ENCODE assay signal across 8 cellular contexts in genomic region chr3:183099838-183100204, GRCh38. TPM values are rescaled to one million over a fixed set of nuclear protein-coding genes. Genes with fewer than 3 reads are reported as not detected.
DNase-seq lines count a peak whose midpoint lies in the region; ATAC-seq and TF ChIP-seq lines count a peak whose summit lies in the region.

No MANE protein-coding gene starts in this region.

- peaks cover 4% of the 10 kb centered on the region; the same call in 1 of the 3 replicates for H3K9me3 Mint-ChIP-seq in GM23338

- no peaks in the 10 kb centered on the region for H3K9me2 ChIP-seq in GM23338 (ENCODE audit: insufficient read depth)

- H3K79me2 ChIP-seq in GM23338 (replicated peaks; ENCODE audit: insufficient read depth): peaks cover 10% of the 10 kb centered on the region; the same call in 1 of the 2 replicates

- H3K36me3 Mint-ChIP-seq in GM23338 (ENCODE audit: low read depth): peaks cover 9% of the 10 kb centered on the region

- H3K4me3 ChIP-seq in AG04449 (ENCODE audit: low read depth, low read length): peak overlapping the region; percentile 95
- peak overlapping the region; percentile 96 for H3K4me3 ChIP-seq in GM23338
- H3K4me3 ChIP-seq in adrenal gland: peak overlapping the region in 1 of 4 donors; percentile 25
- peak overlapping the region; percentile 83 for H3K4me3 ChIP-seq in mucosa of descending colon

- H2AFZ ChIP-seq in GM23338: no peak overlapping the region

- H3K9me3 ChIP-seq in adrenal gland (replicated peaks in 1 of 3) (no peaks in the 10 kb centered on the region), mucosa of descending colon (no peaks in the 10 kb centered on the region)

- CTCF ChIA-PET in AG04449 (lab: Yijun Ruan, JAX): interaction anchor here (3.5 kb wide), 1 partner anchor 22 kb away, joined by 13 read pairs; no protein-coding TSS in a partner anchor

- peak overlapping the region; percentile 37 for H3K4me2 ChIP-seq in GM23338

- ATAC-seq in GM23338 (no peak), mucosa of descending colon (no peak), HG03457 (IDR thresholded peaks at IDR 0.05; ENCODE audit: unreplicated experiment) (no peak)

- H3K27ac Mint-ChIP-seq in GM23338: peak overlapping the region; percentile 94

- no peak for DNase-seq in AG04449 (ENCODE audit: low read depth, low spot score)
- no peak for DNase-seq in GM23338 (ENCODE audit: low spot score)
- no peak for DNase-seq in adrenal gland
- no peak for DNase-seq in mucosa of descending colon
- no peak for DNase-seq in head of caudate nucleus
- no peak for DNase-seq in SW 1271 (lab: John Stamatoyannopoulos, UW)
- DNase-seq in hepatic stellate cell (ENCODE audit: low spot score): no peak

- H3K27me3 ChIP-seq in GM23338 (ENCODE audit: insufficient read depth): no peaks in the 10 kb centered on the region
- no peaks in the 10 kb centered on the region for H3K27me3 ChIP-seq in adrenal gland

- TF ChIP-seq CTCF in AG04449 (IDR thresholded peaks at IDR 0.05; ENCODE audit: insufficient read depth, low read length, missing control alignments) (no peak), GM23338 (conservative IDR thresholded peaks at IDR 0.05; ENCODE audit: low read depth in 2 of 2) (no peak), adrenal gland (IDR thresholded peaks at IDR 0.05) (no peak), mucosa of descending colon (IDR thresholded peaks at IDR 0.05) (no peak)

- H3K4me1 Mint-ChIP-seq in GM23338: peaks cover 24% of the 10 kb centered on the region

- no peaks in the 10 kb centered on the region for H4K20me1 ChIP-seq in GM23338 (replicated peaks; ENCODE audit: insufficient read depth)

- intact Hi-C loops in adrenal gland (cut with DNase I) (no loop called here), mucosa of descending colon (cut with DNase I, micrococcal nuclease) (no loop called here), head of caudate nucleus (cut with DNase I) (loop anchor here (5.0 to 10.0 kb wide), 2 partner anchors 115 to 308 kb away; partner anchors contain the start of genes ATP11B and DCUN1D1)

- 0% methylated on average over 1 of the region's 1 CpG for WGBS in adrenal gland, 4 donors

- H3K27ac ChIP-seq in GM23338 (ENCODE audit: low read depth) (peak overlapping the region; percentile 62), adrenal gland (peak overlapping the region; percentile 74 to 93 (median 80))

- no peaks in the 10 kb centered on the region for H3F3A ChIP-seq in GM23338 (replicated peaks; ENCODE audit: low read depth)

- H3K4me3 Mint-ChIP-seq in GM23338: peak overlapping the region; percentile 97

- TF ChIP-seq POLR2A in adrenal gland (IDR thresholded peaks at IDR 0.05): no peak

- peaks cover 10% of the 10 kb centered on the region for H3K4me1 ChIP-seq in GM23338 (ENCODE audit: insufficient read depth)
- peaks cover 4 to 18% of the 10 kb centered on the region in 2 donors for H3K4me1 ChIP-seq in adrenal gland (replicated peaks in 1 of 2)
- peaks cover 4% of the 10 kb centered on the region for H3K4me1 ChIP-seq in mucosa of descending colon (ENCODE audit: low read depth)

- POLR2A ChIA-PET in AG04449 (lab: Yijun Ruan, JAX): interaction anchor here (1.0 kb wide), 1 partner anchor 12 kb away, joined by 3 read pairs; no protein-coding TSS in a partner anchor

- H3K36me3 ChIP-seq in GM23338 (ENCODE audit: insufficient read depth) (no peaks in the 10 kb centered on the region), adrenal gland (replicated peaks in 1 of 2) (no peaks in the 10 kb centered on the region), mucosa of descending colon (ENCODE audit: low read depth) (no peaks in the 10 kb centered on the region)

- H3K27me3 Mint-ChIP-seq in GM23338 (ENCODE audit: insufficient read depth, low read depth, poor library complexity): peaks cover 7% of the 10 kb centered on the region

TF ChIP-seq in GM23338, 12 proteins besides CTCF, POLR2A, EP300 and RAD21:
- TF ChIP-seq NANOG (IDR thresholded peaks at IDR 0.05; ENCODE audit: borderline replicate concordance): no peak
- TF ChIP-seq EZH2 (IDR thresholded peaks at IDR 0.05; ENCODE audit: low read depth, unreplicated experiment): no peak
- TF ChIP-seq ZNF462 (CRISPR knock-in tag; IDR thresholded peaks at IDR 0.05): no peak
- TF ChIP-seq POLR2AphosphoS5 (IDR thresholded peaks at IDR 0.05; ENCODE audit: low read depth): no peak
- no peak for TF ChIP-seq JUNB (IDR thresholded peaks at IDR 0.05; ENCODE audit: unreplicated experiment)
- no peak for TF ChIP-seq ZNF331 (CRISPR knock-in tag; IDR thresholded peaks at IDR 0.05; ENCODE audit: low read depth)
TF ChIP-seq in GM23338: peak in this region for 0.

RNA-seq across cellular contexts. Expression of gene MCCC1, which starts 0.5 kb away (rescaled TPM):
- 20.2 and 24.4 TPM in 2 replicates for total RNA-seq in GM23338 (2014; rRNA removed; shearing (Covaris generic))
- polyA plus RNA-seq in GM23338 (2016; fragmentation: Nextera tagmentation; extraction: Ambion mirVana) (16.5 and 24.2 TPM in 2 replicates), adrenal gland (10 to 100 TPM; 47.8 to 65.7 (median 50.6) TPM)
- total RNA-seq in adrenal gland (100 to 1,000 TPM in 1 of 8 donors, 10 to 100 TPM in 7; 40.9 to 137 (median 53.5) TPM), mucosa of descending colon (10 to 100 TPM; 28.1 to 36.5 (median 32.8) TPM)
